In the genomic region with DNA sequence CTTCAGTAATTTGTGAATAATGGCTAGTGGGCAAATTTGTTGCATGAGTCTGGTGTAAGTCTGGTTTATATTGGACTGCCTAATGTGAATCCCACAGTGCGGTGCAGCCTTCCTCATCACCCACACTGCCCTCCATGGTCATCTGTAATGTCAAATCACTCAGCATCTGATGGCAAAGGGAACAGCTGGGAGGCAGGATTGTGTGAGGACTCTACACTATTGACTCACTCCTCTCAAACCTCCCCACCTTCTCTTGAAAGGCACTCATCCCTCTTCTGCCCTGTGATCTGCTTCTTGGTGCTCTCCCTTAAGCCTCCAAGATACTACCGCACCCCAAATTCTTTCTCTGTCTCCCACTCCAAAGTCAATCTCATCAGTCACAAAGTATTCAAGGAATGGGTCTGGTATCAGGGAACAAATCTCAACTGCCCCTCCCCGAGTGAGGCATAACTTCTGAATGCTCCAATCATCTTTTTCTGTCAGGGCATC, we compare ENCODE assay signal across 10 cellular contexts.
DNase-seq lines count a peak whose midpoint lies in the region; ATAC-seq and TF ChIP-seq lines count a peak whose summit lies in the region.
"Had no signal": no experiment of that assay in that cellular context is flagged by ENCODE, and none has a peak within 500 bp of the region (broad histone marks: within the 10 kb centered on the region; RNA-seq: fewer than 3 reads in every experiment).

No MANE protein-coding gene starts in this region.

- TF ChIP-seq POLR2A in GM18505 (IDR thresholded peaks at IDR 0.05; ENCODE audit: borderline replicate concordance, extremely low read depth, insufficient read depth, insufficient read length), result no peak

- POLR2A ChIA-PET in T-cell (lab: Charles Lee), result interaction anchor here in 1 of 2 donors (0.5 kb wide), 1 partner anchor 19 kb away, joined by 4 read pairs; no protein-coding TSS in a partner anchor

- peaks cover 32% of the 10 kb centered on the region for H3K4me1 Mint-ChIP-seq in neural crest cell
- H3K4me1 Mint-ChIP-seq in T-cell, result no peaks in the 10 kb centered on the region

- no peak overlapping the region for H3K4me3 ChIP-seq in brain microvascular endothelial cell (ENCODE audit: low read depth, low read length)
- H3K4me3 ChIP-seq: body of pancreas, spleen had no signal

- CTCF ChIA-PET in T-cell (lab: Charles Lee), result no interaction called here

- H3K4me3 Mint-ChIP-seq in neural crest cell (no peak overlapping the region), T-cell (no peak overlapping the region)

- TF ChIP-seq CTCF in brain microvascular endothelial cell (IDR thresholded peaks at IDR 0.05; ENCODE audit: low read depth, low read length, missing control alignments), result no peak
- TF ChIP-seq CTCF in neural crest cell (conservative IDR thresholded peaks at IDR 0.05), result no peak

- no peaks in the 10 kb centered on the region for H3K36me3 Mint-ChIP-seq in neural crest cell (ENCODE audit: low read depth)
- H3K36me3 Mint-ChIP-seq in T-cell, result no peaks in the 10 kb centered on the region

- ATAC-seq in GM18505 (IDR thresholded peaks at IDR 0.05; ENCODE audit: unreplicated experiment) (no peak), T-cell (replicated peaks in 1 of 4) (no peak)
- ATAC-seq: body of pancreas had no signal

- DNase-seq in GM03348 (ENCODE audit: low spot score) (peak; percentile 61), M059J (ENCODE audit: low read depth) (peak; percentile 84), brain microvascular endothelial cell (peak; percentile 69), neural crest cell (ENCODE audit: low read depth, low spot score) (no peak), T-cell (no peak), HK-2 (ENCODE audit: unreplicated experiment) (no peak)
- DNase-seq in effector CD8-positive, alpha-beta T cell (lab: John Stamatoyannopoulos, UW), result no peak
- DNase-seq: body of pancreas, spleen had no signal

- H3K27ac ChIP-seq in brain microvascular endothelial cell, result peak overlapping the region; percentile 42
- H3K27ac ChIP-seq: body of pancreas, spleen had no signal

- no peaks in the 10 kb centered on the region for H3K36me3 ChIP-seq in brain microvascular endothelial cell (replicated peaks)
- H3K36me3 ChIP-seq: spleen had no signal

- in situ Hi-C loops in brain microvascular endothelial cell (cut with HindIII; ENCODE audit: low pct_ligation_motif_present, low sequenced_read_pairs), result no loop called here

- H3K9me3 Mint-ChIP-seq in neural crest cell (no peaks in the 10 kb centered on the region), T-cell (no peaks in the 10 kb centered on the region)

- H3K27me3 Mint-ChIP-seq in neural crest cell (ENCODE audit: low read depth), result no peaks in the 10 kb centered on the region
- no peaks in the 10 kb centered on the region for H3K27me3 Mint-ChIP-seq in T-cell

- H3K27ac Mint-ChIP-seq in neural crest cell (ENCODE audit: unreplicated experiment) (peak overlapping the region; percentile 2), T-cell (no peak overlapping the region)

- no peaks in the 10 kb centered on the region for H3K27me3 ChIP-seq in brain microvascular endothelial cell (replicated peaks)
- H3K27me3 ChIP-seq: body of pancreas, spleen had no signal

Comparison
In these comparisons a context has a peak if more than half of its experiments do, and no peak if none do; other contexts are left out.
1. DNase-seq: peak in GM03348 (single experiment), M059J (single experiment) and brain microvascular endothelial cell (single experiment); none in neural crest cell (single experiment), effector CD8-positive, alpha-beta T cell (single experiment), T-cell (0 of 34) and HK-2 (single experiment).